In genomic region chr13:33213024-33213795, GRCh38 we compare ENCODE assay signal across 1 cellular context.
A peak's percentile ranks its signal among the peaks of the same experiment; 100 is the strongest.
TF ChIP-seq lines count a peak whose summit lies in the region.

No MANE protein-coding gene starts in this region.

TF ChIP-seq in HepG2, 621 proteins besides CTCF, POLR2A, EP300 and RAD21 (continued from another document):
- no peak for TF ChIP-seq HOMEZ (CRISPR knock-in tag; IDR thresholded peaks at IDR 0.05; ENCODE audit: low read depth)
- TF ChIP-seq, protein P1, sequence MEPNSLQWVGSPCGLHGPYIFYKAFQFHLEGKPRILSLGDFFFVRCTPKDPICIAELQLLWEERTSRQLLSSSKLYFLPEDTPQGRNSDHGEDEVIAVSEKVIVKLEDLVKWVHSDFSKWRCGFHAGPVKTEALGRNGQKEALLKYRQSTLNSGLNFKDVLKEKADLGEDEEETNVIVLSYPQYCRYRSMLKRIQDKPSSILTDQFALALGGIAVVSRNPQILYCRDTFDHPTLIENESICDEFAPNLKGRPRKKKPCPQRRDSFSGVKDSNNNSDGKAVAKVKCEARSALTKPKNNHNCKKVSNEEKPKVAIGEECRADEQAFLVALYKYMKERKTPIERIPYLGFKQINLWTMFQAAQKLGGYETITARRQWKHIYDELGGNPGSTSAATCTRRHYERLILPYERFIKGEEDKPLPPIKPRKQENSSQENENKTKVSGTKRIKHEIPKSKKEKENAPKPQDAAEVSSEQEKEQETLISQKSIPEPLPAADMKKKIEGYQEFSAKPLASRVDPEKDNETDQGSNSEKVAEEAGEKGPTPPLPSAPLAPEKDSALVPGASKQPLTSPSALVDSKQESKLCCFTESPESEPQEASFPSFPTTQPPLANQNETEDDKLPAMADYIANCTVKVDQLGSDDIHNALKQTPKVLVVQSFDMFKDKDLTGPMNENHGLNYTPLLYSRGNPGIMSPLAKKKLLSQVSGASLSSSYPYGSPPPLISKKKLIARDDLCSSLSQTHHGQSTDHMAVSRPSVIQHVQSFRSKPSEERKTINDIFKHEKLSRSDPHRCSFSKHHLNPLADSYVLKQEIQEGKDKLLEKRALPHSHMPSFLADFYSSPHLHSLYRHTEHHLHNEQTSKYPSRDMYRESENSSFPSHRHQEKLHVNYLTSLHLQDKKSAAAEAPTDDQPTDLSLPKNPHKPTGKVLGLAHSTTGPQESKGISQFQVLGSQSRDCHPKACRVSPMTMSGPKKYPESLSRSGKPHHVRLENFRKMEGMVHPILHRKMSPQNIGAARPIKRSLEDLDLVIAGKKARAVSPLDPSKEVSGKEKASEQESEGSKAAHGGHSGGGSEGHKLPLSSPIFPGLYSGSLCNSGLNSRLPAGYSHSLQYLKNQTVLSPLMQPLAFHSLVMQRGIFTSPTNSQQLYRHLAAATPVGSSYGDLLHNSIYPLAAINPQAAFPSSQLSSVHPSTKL (CRISPR knock-in tag; IDR thresholded peaks at IDR 0.05) = peak; percentile 14; the same call in 1 of the 2 replicates
- TF ChIP-seq CENPX (CRISPR knock-in tag; IDR thresholded peaks at IDR 0.05) = no peak
- TF ChIP-seq SIX1 (CRISPR knock-in tag; IDR thresholded peaks at IDR 0.05; ENCODE audit: borderline replicate concordance) = peak; percentile 75; the same call in 1 of the 2 replicates
- TF ChIP-seq FOXA1 (IDR thresholded peaks at IDR 0.05) = no peak
- 0 out of 2 replicates have a peak, but pooled peaks have one; percentile 18 for TF ChIP-seq FOXA1 (CRISPR knock-in tag; IDR thresholded peaks at IDR 0.05)
- no peak for TF ChIP-seq ZNF432 (CRISPR knock-in tag; IDR thresholded peaks at IDR 0.05; ENCODE audit: borderline replicate concordance)
